ENCODE assay signal across 1 cellular context in the genomic region with DNA sequence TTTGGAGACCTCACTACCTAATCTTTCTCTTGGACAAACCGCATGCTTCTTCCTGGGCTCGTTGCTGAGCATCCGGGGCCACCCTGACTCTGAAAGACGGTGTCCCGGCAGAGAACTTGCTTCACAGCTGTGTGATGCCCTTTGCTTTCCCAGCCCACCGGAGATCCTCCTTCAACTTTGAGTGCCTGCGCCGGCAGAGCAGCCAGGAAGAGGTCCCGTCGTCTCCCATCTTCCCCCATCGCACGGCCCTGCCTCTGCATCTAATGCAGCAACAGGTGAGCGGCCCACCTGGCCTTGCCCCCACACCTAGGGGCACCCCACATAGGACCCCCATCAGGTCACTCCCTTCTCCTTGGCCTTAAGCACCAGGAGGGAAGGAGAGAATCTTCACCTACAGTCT.
TF ChIP-seq lines count a peak whose summit lies in the region.

No MANE protein-coding gene starts in this region.

TF ChIP-seq in SK-N-SH treated with all-trans-retinoic acid at 6 μM for 48 hours, 23 proteins besides CTCF, POLR2A, EP300 and RAD21 (continued from another document):
- TF ChIP-seq, protein P1, sequence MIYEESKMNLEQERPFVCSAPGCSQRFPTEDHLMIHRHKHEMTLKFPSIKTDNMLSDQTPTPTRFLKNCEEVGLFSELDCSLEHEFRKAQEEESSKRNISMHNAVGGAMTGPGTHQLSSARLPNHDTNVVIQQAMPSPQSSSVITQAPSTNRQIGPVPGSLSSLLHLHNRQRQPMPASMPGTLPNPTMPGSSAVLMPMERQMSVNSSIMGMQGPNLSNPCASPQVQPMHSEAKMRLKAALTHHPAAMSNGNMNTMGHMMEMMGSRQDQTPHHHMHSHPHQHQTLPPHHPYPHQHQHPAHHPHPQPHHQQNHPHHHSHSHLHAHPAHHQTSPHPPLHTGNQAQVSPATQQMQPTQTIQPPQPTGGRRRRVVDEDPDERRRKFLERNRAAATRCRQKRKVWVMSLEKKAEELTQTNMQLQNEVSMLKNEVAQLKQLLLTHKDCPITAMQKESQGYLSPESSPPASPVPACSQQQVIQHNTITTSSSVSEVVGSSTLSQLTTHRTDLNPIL (CRISPR knock-in tag; IDR thresholded peaks at IDR 0.05; ENCODE audit: low read depth), result no peak
- TF ChIP-seq ZNF8 (CRISPR knock-in tag; IDR thresholded peaks at IDR 0.05) (no peak), ISL1 (CRISPR knock-in tag; IDR thresholded peaks at IDR 0.05) (no peak), ESRRG (CRISPR knock-in tag; IDR thresholded peaks at IDR 0.05) (no peak), TCF4 (CRISPR knock-in tag; IDR thresholded peaks at IDR 0.05; ENCODE audit: borderline replicate concordance) (no peak), ZFP3 (CRISPR knock-in tag; IDR thresholded peaks at IDR 0.05) (no peak), ZFP30 (CRISPR knock-in tag; IDR thresholded peaks at IDR 0.05) (no peak), GLIS3 (CRISPR knock-in tag; IDR thresholded peaks at IDR 0.05) (no peak), PPARA (CRISPR knock-in tag; IDR thresholded peaks at IDR 0.05; ENCODE audit: borderline replicate concordance) (no peak), OSR1 (CRISPR knock-in tag; IDR thresholded peaks at IDR 0.05) (no peak)
- TF ChIP-seq, protein P2, sequence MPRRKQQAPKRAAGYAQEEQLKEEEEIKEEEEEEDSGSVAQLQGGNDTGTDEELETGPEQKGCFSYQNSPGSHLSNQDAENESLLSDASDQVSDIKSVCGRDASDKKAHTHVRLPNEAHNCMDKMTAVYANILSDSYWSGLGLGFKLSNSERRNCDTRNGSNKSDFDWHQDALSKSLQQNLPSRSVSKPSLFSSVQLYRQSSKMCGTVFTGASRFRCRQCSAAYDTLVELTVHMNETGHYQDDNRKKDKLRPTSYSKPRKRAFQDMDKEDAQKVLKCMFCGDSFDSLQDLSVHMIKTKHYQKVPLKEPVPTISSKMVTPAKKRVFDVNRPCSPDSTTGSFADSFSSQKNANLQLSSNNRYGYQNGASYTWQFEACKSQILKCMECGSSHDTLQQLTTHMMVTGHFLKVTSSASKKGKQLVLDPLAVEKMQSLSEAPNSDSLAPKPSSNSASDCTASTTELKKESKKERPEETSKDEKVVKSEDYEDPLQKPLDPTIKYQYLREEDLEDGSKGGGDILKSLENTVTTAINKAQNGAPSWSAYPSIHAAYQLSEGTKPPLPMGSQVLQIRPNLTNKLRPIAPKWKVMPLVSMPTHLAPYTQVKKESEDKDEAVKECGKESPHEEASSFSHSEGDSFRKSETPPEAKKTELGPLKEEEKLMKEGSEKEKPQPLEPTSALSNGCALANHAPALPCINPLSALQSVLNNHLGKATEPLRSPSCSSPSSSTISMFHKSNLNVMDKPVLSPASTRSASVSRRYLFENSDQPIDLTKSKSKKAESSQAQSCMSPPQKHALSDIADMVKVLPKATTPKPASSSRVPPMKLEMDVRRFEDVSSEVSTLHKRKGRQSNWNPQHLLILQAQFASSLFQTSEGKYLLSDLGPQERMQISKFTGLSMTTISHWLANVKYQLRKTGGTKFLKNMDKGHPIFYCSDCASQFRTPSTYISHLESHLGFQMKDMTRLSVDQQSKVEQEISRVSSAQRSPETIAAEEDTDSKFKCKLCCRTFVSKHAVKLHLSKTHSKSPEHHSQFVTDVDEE (CRISPR knock-in tag; IDR thresholded peaks at IDR 0.05), result no peak
